In the genomic region with DNA sequence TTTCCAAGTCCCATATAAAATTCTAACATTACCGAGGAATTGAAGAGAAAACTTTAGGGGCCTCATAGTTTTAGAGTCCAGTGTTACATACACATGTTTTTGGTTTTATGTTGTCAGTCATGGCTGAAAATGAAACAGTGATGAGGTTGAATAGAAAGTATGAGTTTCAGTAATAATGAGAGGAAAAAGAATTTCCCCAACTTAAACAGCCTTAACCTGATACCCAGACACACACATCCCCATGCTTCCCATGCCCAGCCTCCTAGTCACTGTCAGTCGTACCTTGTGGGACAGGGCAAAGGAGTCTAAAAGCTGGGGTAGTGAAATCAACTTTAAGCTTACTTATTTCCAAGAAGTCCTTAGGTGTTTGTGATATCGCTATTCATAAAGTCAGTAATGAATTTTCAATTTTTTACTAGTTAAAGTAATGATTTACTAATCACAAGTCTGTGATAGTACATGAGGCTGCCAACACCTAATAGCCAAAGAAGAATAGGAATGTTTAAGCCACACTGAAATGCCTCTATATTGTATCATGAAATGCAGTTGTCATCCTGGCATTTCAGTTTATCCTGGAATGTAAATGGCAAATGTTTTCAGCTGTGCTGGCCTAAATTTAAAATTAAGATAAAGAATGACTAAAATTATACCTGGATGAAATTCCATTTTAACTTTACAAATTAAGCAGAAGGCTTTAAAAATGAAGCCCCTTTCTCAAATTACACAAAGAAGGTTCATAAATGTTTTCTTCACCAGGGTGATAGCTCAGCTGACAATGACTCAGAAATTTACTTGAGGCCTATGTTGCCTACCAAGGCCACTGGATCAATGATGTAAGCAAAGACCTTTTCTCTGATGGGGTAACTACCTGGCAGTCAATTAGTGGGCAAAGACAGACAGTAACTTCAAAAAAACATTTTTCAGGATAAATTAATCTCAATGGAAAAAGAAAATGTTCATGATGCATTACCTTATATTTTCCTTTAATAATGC, we compare ENCODE assay signal across 11 cellular contexts. TPM values are rescaled to one million over a fixed set of nuclear protein-coding genes. Genes with fewer than 3 reads are reported as not detected.
DNase-seq lines count a peak whose midpoint lies in the region; ATAC-seq lines count a peak whose summit lies in the region.
"Had no signal": no experiment of that assay in that cellular context is flagged by ENCODE, and none has a peak within 500 bp of the region (broad histone marks: within the 10 kb centered on the region; RNA-seq: fewer than 3 reads in every experiment).

No MANE protein-coding gene starts in this region.

- H3K27me3 Mint-ChIP-seq in activated T-helper 2 cell treated with anti-CD3 and anti-CD28 coated beads, Interferon-gamma antibody, Interleukin-2, Interleukin-4, amounts not matched to agents 10 μg/mL and 5 μg/mL and 100 μg/mL, durations not matched to agents 14 hours and 24 hours and 36 hours (ENCODE audit: low read depth) = no peaks in the 10 kb centered on the region
- no peaks in the 10 kb centered on the region for H3K27me3 Mint-ChIP-seq in CD4-positive, alpha-beta memory T cell

- no peak for DNase-seq in activated T-helper 2 cell treated with anti-CD3 and anti-CD28 coated beads, Interferon-gamma antibody, Interleukin-2, Interleukin-4, amounts not matched to agents 10 μg/mL and 5 μg/mL and 100 μg/mL, durations not matched to agents 14 hours and 24 hours and 36 hours (ENCODE audit: low spot score)
- no peak for DNase-seq in Right ventricle myocardium superior
- DNase-seq in CD4-positive, alpha-beta memory T cell = no peak
- no peak for DNase-seq in effector memory CD4-positive, alpha-beta T cell

- H3K27ac ChIP-seq in ACC112 (ENCODE audit: low read depth, low read length) = peak overlapping the region; percentile 19; the same call in 1 of the 2 replicates
- H3K27ac ChIP-seq in CD4-positive, alpha-beta memory T cell (ENCODE audit: low read depth, low read length) = no peak overlapping the region
- H3K27ac ChIP-seq in effector memory CD4-positive, alpha-beta T cell (ENCODE audit: insufficient read depth, low read length, poor library complexity, severe bottlenecking) = no peak overlapping the region

- H3K4me3 Mint-ChIP-seq in activated T-helper 2 cell treated with anti-CD3 and anti-CD28 coated beads, Interferon-gamma antibody, Interleukin-2, Interleukin-4, amounts not matched to agents 10 μg/mL and 5 μg/mL and 100 μg/mL, durations not matched to agents 14 hours and 24 hours and 36 hours (ENCODE audit: low read depth) = no peak overlapping the region
- H3K4me3 Mint-ChIP-seq in CD4-positive, alpha-beta memory T cell = no peak overlapping the region

- no peak overlapping the region for H3K4me3 ChIP-seq in ACC112 (ENCODE audit: low read depth, low read length)
- no peak overlapping the region for H3K4me3 ChIP-seq in CD4-positive, alpha-beta memory T cell (ENCODE audit: low read length in 2 of 2)
- H3K4me3 ChIP-seq in effector memory CD4-positive, alpha-beta T cell (ENCODE audit: insufficient read depth, low read depth, low read length, poor library complexity, severe bottlenecking) = no peak overlapping the region

- no peaks in the 10 kb centered on the region for H3K79me2 ChIP-seq in ACC112 (ENCODE audit: control insufficient read depth, insufficient read depth, low read length, unreplicated experiment)

- POLR2A ChIA-PET in CD4-positive, alpha-beta memory T cell (lab: Charles Lee; ENCODE audit: partially characterized antibody) = no interaction called here

- peaks cover 15% of the 10 kb centered on the region for H3K36me3 Mint-ChIP-seq in activated T-helper 2 cell treated with anti-CD3 and anti-CD28 coated beads, Interferon-gamma antibody, Interleukin-2, Interleukin-4, amounts not matched to agents 10 μg/mL and 5 μg/mL and 100 μg/mL, durations not matched to agents 14 hours and 24 hours and 36 hours (ENCODE audit: low read depth)
- peaks cover 29 to 41% of the 10 kb centered on the region in 2 donors for H3K36me3 Mint-ChIP-seq in CD4-positive, alpha-beta memory T cell

- peaks cover 42% of the 10 kb centered on the region for H3K4me1 Mint-ChIP-seq in activated T-helper 2 cell treated with anti-CD3 and anti-CD28 coated beads, Interferon-gamma antibody, Interleukin-2, Interleukin-4, amounts not matched to agents 10 μg/mL and 5 μg/mL and 100 μg/mL, durations not matched to agents 14 hours and 24 hours and 36 hours (ENCODE audit: low read depth)
- peaks cover 6 to 25% (median 14%) of the 10 kb centered on the region in 4 donors for H3K4me1 Mint-ChIP-seq in CD4-positive, alpha-beta memory T cell

- intact Hi-C loops in activated T-helper 2 cell treated with anti-CD3 and anti-CD28 coated beads, Interferon-gamma antibody, Interleukin-2, Interleukin-4, amounts not matched to agents 10 μg/mL and 5 μg/mL and 100 μg/mL, durations not matched to agents 14 hours and 24 hours and 36 hours (cut with micrococcal nuclease) = loop anchor here (1.0 to 5.0 kb wide), 5 partner anchors 38 to 428 kb away; no protein-coding TSS in a partner anchor
- intact Hi-C loops in Right ventricle myocardium superior (cut with DNase I) = no loop called here
- intact Hi-C loops in CD4-positive, alpha-beta memory T cell (cut with micrococcal nuclease) = no loop called here

- ATAC-seq in GM19025 (IDR thresholded peaks at IDR 0.05; ENCODE audit: low read depth, unreplicated experiment) (peak; percentile 88), HG02885 (IDR thresholded peaks at IDR 0.05; ENCODE audit: poor library complexity, unreplicated experiment) (peak; percentile 90), Right ventricle myocardium superior (ENCODE audit: poor library complexity) (no peak), HG03139 (IDR thresholded peaks at IDR 0.05; ENCODE audit: unreplicated experiment) (no peak)
- ATAC-seq: HepG2 had no signal

- H3K9me3 ChIP-seq in CD4-positive, alpha-beta memory T cell (ENCODE audit: control insufficient read depth in 1 of 2, low read length in 2 of 2) = no peaks in the 10 kb centered on the region
- no peaks in the 10 kb centered on the region for H3K9me3 ChIP-seq in effector memory CD4-positive, alpha-beta T cell (ENCODE audit: control insufficient read depth, low read length)

- no peaks in the 10 kb centered on the region for H3K9me3 Mint-ChIP-seq in activated T-helper 2 cell treated with anti-CD3 and anti-CD28 coated beads, Interferon-gamma antibody, Interleukin-2, Interleukin-4, amounts not matched to agents 10 μg/mL and 5 μg/mL and 100 μg/mL, durations not matched to agents 14 hours and 24 hours and 36 hours
- no peaks in the 10 kb centered on the region for H3K9me3 Mint-ChIP-seq in CD4-positive, alpha-beta memory T cell
- H3K9me3 Mint-ChIP-seq: brain had no signal

- H2AFZ ChIP-seq in ACC112 (ENCODE audit: low read length, unreplicated experiment) = no peak overlapping the region

- CTCF ChIA-PET in CD4-positive, alpha-beta memory T cell (lab: Charles Lee; ENCODE audit: partially characterized antibody) = no interaction called here

- no peaks in the 10 kb centered on the region for H3K36me3 ChIP-seq in ACC112 (ENCODE audit: insufficient read depth, low read length)
- H3K36me3 ChIP-seq in CD4-positive, alpha-beta memory T cell (ENCODE audit: insufficient read depth, low read length) = peaks cover 5% of the 10 kb centered on the region
- H3K36me3 ChIP-seq in effector memory CD4-positive, alpha-beta T cell (ENCODE audit: control insufficient read depth, insufficient read depth, low read length) = peaks cover 4% of the 10 kb centered on the region

- H3K27me3 ChIP-seq in ACC112 (ENCODE audit: insufficient read depth, low read length) = no peaks in the 10 kb centered on the region
- H3K27me3 ChIP-seq in CD4-positive, alpha-beta memory T cell (ENCODE audit: insufficient read depth, low read length) = no peaks in the 10 kb centered on the region
- H3K27me3 ChIP-seq in effector memory CD4-positive, alpha-beta T cell (replicated peaks; ENCODE audit: control insufficient read depth, insufficient read depth, low read length, poor library complexity, severe bottlenecking) = no peaks in the 10 kb centered on the region

- H3K27ac Mint-ChIP-seq in activated T-helper 2 cell treated with anti-CD3 and anti-CD28 coated beads, Interferon-gamma antibody, Interleukin-2, Interleukin-4, amounts not matched to agents 10 μg/mL and 5 μg/mL and 100 μg/mL, durations not matched to agents 14 hours and 24 hours and 36 hours = peak overlapping the region; percentile 86
- no peak overlapping the region for H3K27ac Mint-ChIP-seq in CD4-positive, alpha-beta memory T cell

- H3K4me1 ChIP-seq in ACC112 (ENCODE audit: control insufficient read depth, insufficient read depth, low read length, unreplicated experiment) = peaks cover 25% of the 10 kb centered on the region
- peaks cover 10% of the 10 kb centered on the region for H3K4me1 ChIP-seq in CD4-positive, alpha-beta memory T cell (ENCODE audit: insufficient read depth, low read length)
- no peaks in the 10 kb centered on the region for H3K4me1 ChIP-seq in effector memory CD4-positive, alpha-beta T cell (ENCODE audit: control insufficient read depth, insufficient read depth, low read length, poor library complexity, severe bottlenecking)

RNA-seq across cellular contexts. Expression of a gene that starts 24.2 kb away (rescaled TPM):
- total RNA-seq in activated T-helper 2 cell treated with anti-CD3 and anti-CD28 coated beads, Interferon-gamma antibody, Interleukin-2, Interleukin-4, amounts not matched to agents 10 μg/mL and 5 μg/mL and 100 μg/mL, durations not matched to agents 14 hours and 24 hours and 36 hours = not detected in 2 replicates
- total RNA-seq in Right ventricle myocardium superior = 6.4 TPM
- total RNA-seq in CD4-positive, alpha-beta memory T cell = under 1 TPM in 1 of 2 experiments, not detected in 1; 0.28 TPM
- under 1 TPM; 0.35 to 0.53 TPM for polyA plus RNA-seq in CD4-positive, alpha-beta memory T cell
- total RNA-seq: HepG2 had no signal
- polyA plus RNA-seq: HepG2, keratinocyte had no signal

RNA-seq across cellular contexts. Expression of a gene that starts 59.4 kb away (rescaled TPM):
- 0.14 TPM in 1 of 2 replicates, not detected in the other for total RNA-seq in activated T-helper 2 cell treated with anti-CD3 and anti-CD28 coated beads, Interferon-gamma antibody, Interleukin-2, Interleukin-4, amounts not matched to agents 10 μg/mL and 5 μg/mL and 100 μg/mL, durations not matched to agents 14 hours and 24 hours and 36 hours
- 0.08 TPM for total RNA-seq in Right ventricle myocardium superior
- not detected for total RNA-seq in CD4-positive, alpha-beta memory T cell
- polyA plus RNA-seq in CD4-positive, alpha-beta memory T cell = under 1 TPM; 0.13 to 0.37 TPM
- total RNA-seq: HepG2 had no signal
- polyA plus RNA-seq: HepG2, keratinocyte had no signal

Comparison
In these comparisons a context has a peak if more than half of its experiments do, and no peak if none do; other contexts are left out.
1. ATAC-seq: peak in GM19025 (single experiment) and HG02885 (single experiment); none in Right ventricle myocardium superior (single experiment) and HG03139 (single experiment).